In the genomic region with DNA sequence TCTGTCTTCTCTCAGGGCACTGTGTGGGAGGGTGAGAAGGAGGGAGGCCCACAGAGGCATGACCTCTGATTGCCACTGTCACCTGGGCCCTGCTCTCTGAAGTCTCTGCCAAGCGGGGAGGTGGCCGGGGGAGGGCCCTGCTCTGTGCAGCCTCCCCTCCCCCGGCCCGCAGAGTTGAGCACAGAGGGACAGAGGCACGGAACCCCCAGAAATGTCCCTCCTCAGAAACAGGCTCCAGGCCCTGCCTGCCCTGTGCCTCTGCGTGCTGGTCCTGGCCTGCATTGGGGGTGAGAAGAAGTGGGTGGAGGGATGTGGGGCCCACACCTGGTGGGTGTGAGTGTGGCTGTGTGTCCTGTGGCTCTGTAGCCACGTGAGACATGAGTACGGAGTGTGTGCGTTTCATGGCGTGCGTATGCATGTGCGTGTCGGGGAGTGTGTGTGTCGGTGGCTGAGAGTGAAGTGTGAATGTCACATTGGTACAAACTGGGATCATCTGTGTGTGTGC, we compare ENCODE assay signal across 2 cellular contexts.
TF ChIP-seq lines count a peak whose summit lies in the region.

APOC4 (plus strand) TSS at position 171 of the 505 bp plus-strand sequence; CDS start at position 212, 41 bp downstream.

TF ChIP-seq in GM12878, 131 proteins besides CTCF, POLR2A, EP300 and RAD21 (continued from another document):
- no peak for TF ChIP-seq ZNF274 (IDR thresholded peaks at IDR 0.05; ENCODE audit: insufficient read depth, insufficient read length)
- TF ChIP-seq BHLHE40 (IDR thresholded peaks at IDR 0.05; ENCODE audit: borderline replicate concordance in 1 of 2, low read depth in 2 of 2, low read length in 1 of 2) = peak in 1 of 2 experiments; percentile 23; a peak in 1 of 4 replicates
- no peak for TF ChIP-seq SKIL (IDR thresholded peaks at IDR 0.05; ENCODE audit: low read depth, poor library complexity, severe bottlenecking)
- TF ChIP-seq CREM (IDR thresholded peaks at IDR 0.05; ENCODE audit: low read depth) = no peak
- no peak for TF ChIP-seq ZNF207 (IDR thresholded peaks at IDR 0.05; ENCODE audit: borderline replicate concordance)
- TF ChIP-seq, protein P1, sequence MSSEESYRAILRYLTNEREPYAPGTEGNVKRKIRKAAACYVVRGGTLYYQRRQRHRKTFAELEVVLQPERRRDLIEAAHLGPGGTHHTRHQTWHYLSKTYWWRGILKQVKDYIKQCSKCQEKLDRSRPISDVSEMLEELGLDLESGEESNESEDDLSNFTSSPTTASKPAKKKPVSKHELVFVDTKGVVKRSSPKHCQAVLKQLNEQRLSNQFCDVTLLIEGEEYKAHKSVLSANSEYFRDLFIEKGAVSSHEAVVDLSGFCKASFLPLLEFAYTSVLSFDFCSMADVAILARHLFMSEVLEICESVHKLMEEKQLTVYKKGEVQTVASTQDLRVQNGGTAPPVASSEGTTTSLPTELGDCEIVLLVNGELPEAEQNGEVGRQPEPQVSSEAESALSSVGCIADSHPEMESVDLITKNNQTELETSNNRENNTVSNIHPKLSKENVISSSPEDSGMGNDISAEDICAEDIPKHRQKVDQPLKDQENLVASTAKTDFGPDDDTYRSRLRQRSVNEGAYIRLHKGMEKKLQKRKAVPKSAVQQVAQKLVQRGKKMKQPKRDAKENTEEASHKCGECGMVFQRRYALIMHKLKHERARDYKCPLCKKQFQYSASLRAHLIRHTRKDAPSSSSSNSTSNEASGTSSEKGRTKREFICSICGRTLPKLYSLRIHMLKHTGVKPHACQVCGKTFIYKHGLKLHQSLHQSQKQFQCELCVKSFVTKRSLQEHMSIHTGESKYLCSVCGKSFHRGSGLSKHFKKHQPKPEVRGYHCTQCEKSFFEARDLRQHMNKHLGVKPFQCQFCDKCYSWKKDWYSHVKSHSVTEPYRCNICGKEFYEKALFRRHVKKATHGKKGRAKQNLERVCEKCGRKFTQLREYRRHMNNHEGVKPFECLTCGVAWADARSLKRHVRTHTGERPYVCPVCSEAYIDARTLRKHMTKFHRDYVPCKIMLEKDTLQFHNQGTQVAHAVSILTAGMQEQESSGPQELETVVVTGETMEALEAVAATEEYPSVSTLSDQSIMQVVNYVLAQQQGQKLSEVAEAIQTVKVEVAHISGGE (CRISPR knock-in tag; IDR thresholded peaks at IDR 0.05) = no peak
- TF ChIP-seq PML (IDR thresholded peaks at IDR 0.05; ENCODE audit: low read length) = no peak
- TF ChIP-seq NRF1 (conservative IDR thresholded peaks at IDR 0.05; ENCODE audit: low read depth, low read length) = no peak
- TF ChIP-seq ASH2L (IDR thresholded peaks at IDR 0.05; ENCODE audit: borderline replicate concordance, low read depth) = no peak
- no peak for TF ChIP-seq NFXL1 (IDR thresholded peaks at IDR 0.05; ENCODE audit: borderline replicate concordance)
- TF ChIP-seq ZNF24 (IDR thresholded peaks at IDR 0.05) = no peak
- no peak for TF ChIP-seq ZSCAN29 (IDR thresholded peaks at IDR 0.05)
- no peak for TF ChIP-seq STAT3 (IDR thresholded peaks at IDR 0.05; ENCODE audit: low read depth, low read length)
- TF ChIP-seq MLLT1 (IDR thresholded peaks at IDR 0.05) = peak; percentile 78
TF ChIP-seq in GM12878: peak in this region for 3.

TF ChIP-seq in liver, 16 proteins besides CTCF, POLR2A, EP300 and RAD21 (continued from another document):
- TF ChIP-seq JUND (IDR thresholded peaks at IDR 0.05) (peak; percentile 17 to 41), YY1 (IDR thresholded peaks at IDR 0.05) (peak; percentile 61), GABPA (IDR thresholded peaks at IDR 0.05 in 1 of 2, conservative IDR thresholded peaks at IDR 0.05 in 1 of 2) (no peak), HNF4A (conservative IDR thresholded peaks at IDR 0.05) (peak; percentile 48 to 68), FOXA1 (IDR thresholded peaks at IDR 0.05) (peak; percentile 9), TAF1 (conservative IDR thresholded peaks at IDR 0.05) (peak; percentile 75), EGR1 (IDR thresholded peaks at IDR 0.05; ENCODE audit: low read depth in 2 of 2) (peak; percentile 36 to 74), ZBTB33 (IDR thresholded peaks at IDR 0.05) (peak; percentile 65), NR2F2 (IDR thresholded peaks at IDR 0.05) (no peak)
- TF ChIP-seq, protein P2, sequence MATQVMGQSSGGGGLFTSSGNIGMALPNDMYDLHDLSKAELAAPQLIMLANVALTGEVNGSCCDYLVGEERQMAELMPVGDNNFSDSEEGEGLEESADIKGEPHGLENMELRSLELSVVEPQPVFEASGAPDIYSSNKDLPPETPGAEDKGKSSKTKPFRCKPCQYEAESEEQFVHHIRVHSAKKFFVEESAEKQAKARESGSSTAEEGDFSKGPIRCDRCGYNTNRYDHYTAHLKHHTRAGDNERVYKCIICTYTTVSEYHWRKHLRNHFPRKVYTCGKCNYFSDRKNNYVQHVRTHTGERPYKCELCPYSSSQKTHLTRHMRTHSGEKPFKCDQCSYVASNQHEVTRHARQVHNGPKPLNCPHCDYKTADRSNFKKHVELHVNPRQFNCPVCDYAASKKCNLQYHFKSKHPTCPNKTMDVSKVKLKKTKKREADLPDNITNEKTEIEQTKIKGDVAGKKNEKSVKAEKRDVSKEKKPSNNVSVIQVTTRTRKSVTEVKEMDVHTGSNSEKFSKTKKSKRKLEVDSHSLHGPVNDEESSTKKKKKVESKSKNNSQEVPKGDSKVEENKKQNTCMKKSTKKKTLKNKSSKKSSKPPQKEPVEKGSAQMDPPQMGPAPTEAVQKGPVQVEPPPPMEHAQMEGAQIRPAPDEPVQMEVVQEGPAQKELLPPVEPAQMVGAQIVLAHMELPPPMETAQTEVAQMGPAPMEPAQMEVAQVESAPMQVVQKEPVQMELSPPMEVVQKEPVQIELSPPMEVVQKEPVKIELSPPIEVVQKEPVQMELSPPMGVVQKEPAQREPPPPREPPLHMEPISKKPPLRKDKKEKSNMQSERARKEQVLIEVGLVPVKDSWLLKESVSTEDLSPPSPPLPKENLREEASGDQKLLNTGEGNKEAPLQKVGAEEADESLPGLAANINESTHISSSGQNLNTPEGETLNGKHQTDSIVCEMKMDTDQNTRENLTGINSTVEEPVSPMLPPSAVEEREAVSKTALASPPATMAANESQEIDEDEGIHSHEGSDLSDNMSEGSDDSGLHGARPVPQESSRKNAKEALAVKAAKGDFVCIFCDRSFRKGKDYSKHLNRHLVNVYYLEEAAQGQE (IDR thresholded peaks at IDR 0.05) = no peak
- TF ChIP-seq, protein P3, sequence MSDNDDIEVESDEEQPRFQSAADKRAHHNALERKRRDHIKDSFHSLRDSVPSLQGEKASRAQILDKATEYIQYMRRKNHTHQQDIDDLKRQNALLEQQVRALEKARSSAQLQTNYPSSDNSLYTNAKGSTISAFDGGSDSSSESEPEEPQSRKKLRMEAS (IDR thresholded peaks at IDR 0.05) = peak; percentile 32
- TF ChIP-seq, protein P4, sequence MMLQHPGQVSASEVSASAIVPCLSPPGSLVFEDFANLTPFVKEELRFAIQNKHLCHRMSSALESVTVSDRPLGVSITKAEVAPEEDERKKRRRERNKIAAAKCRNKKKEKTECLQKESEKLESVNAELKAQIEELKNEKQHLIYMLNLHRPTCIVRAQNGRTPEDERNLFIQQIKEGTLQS (IDR thresholded peaks at IDR 0.05) = no peak
